In genomic region chr3:162769559-162769958, GRCh38 we compare ENCODE assay signal across 27 cellular contexts.
DNase-seq lines count a peak whose midpoint lies in the region; ATAC-seq and TF ChIP-seq lines count a peak whose summit lies in the region.
"Had no signal": no experiment of that assay in that cellular context is flagged by ENCODE, and none has a peak within 500 bp of the region (broad histone marks: within the 10 kb centered on the region; RNA-seq: fewer than 3 reads in every experiment).

No MANE protein-coding gene starts in this region.

- H3K4me3 ChIP-seq in choroid plexus epithelial cell (ENCODE audit: low read depth, low read length): no peak overlapping the region
- H3K4me3 ChIP-seq: esophagus squamous epithelium, GM23338, thyroid gland had no signal

- TF ChIP-seq CTCF in choroid plexus epithelial cell (conservative IDR thresholded peaks at IDR 0.05; ENCODE audit: low read depth, low read length): no peak

- DNase-seq in EH (ENCODE audit: low read depth) (peak; percentile 28), NCI-H69 (lab: John Stamatoyannopoulos, UW) (peak; percentile 7), choroid plexus epithelial cell (ENCODE audit: low read depth) (peak; percentile 19), myocyte (ENCODE audit: low read depth) (peak; percentile 28), NCI-H1092 treated with DMSO at 0.1 percent for 48 hours (lab: John Stamatoyannopoulos, UW) (no peak), AG08396 (ENCODE audit: low spot score) (no peak), islet precursor cell (no peak)
- DNase-seq: activated CD4-positive, alpha-beta T cell treated with anti-CD3 and anti-CD28 coated beads for 48 hours; AML-193; CD8-positive, alpha-beta memory T cell; DND-41; effector CD8-positive, alpha-beta T cell; esophagus squamous epithelium; glutamatergic neuron; left colon; mesendoderm; naive thymus-derived CD4-positive, alpha-beta T cell; NCI-H1694 treated with DMSO at 0.1 percent for 48 hours; NCI-H748 treated with DMSO at 0.1 percent for 48 hours; OCI-M1; retina; SHP77 treated with DMSO at 0.1 percent for 48 hours; stimulated activated CD4-positive, alpha-beta T cell treated with anti-CD3 and anti-CD28 coated beads, Interleukin-12 subunit alpha, Interleukin-12 subunit beta, amount 100 ng/mL, for 4 hours; thyroid gland had no signal

- ATAC-seq in GM21367 (IDR thresholded peaks at IDR 0.05; ENCODE audit: unreplicated experiment): no peak
- ATAC-seq: activated naive CD4-positive, alpha-beta T cell treated with anti-CD3 and anti-CD28 coated beads, Interleukin-2, amount 50 U/mL, for 72 hours; GM23338; left colon; naive thymus-derived CD4-positive, alpha-beta T cell had no signal

Comparison
In these comparisons a context has a peak if more than half of its experiments do, and no peak if none do; other contexts are left out.
1. DNase-seq: peak in EH (single experiment), NCI-H69 (single experiment), choroid plexus epithelial cell (single experiment) and myocyte (single experiment); none in NCI-H1092 treated with DMSO at 0.1 percent for 48 hours (single experiment), AG08396 (single experiment) and islet precursor cell (single experiment).